Comparison of ENCODE assay signal across 10 cellular contexts in genomic region chr5:143594913-143595818, GRCh38.
DNase-seq lines count a peak whose midpoint lies in the region; ATAC-seq, FAIRE-seq and TF ChIP-seq lines count a peak whose summit lies in the region.
"Had no signal": no experiment of that assay in that cellular context is flagged by ENCODE, and none has a peak within 500 bp of the region (broad histone marks: within the 10 kb centered on the region; RNA-seq: fewer than 3 reads in every experiment).

No MANE protein-coding gene starts in this region.

- no peaks in the 10 kb centered on the region for H3K79me2 ChIP-seq in HepG2 (ENCODE audit: insufficient read depth, low read length)

- no peak for TF ChIP-seq RAD21 in HepG2 (CRISPR knock-in tag; IDR thresholded peaks at IDR 0.05)

- no peaks in the 10 kb centered on the region for H3K9me3 ChIP-seq in HUES48 (ENCODE audit: control insufficient read depth, insufficient read depth, low read length)
- H3K9me3 ChIP-seq in WERI-Rb-1 (ENCODE audit: severe bottlenecking), result no peaks in the 10 kb centered on the region
- no peaks in the 10 kb centered on the region for H3K9me3 ChIP-seq in HepG2 (ENCODE audit: low read length)
- no peaks in the 10 kb centered on the region for H3K9me3 ChIP-seq in right cardiac atrium (ENCODE audit: control insufficient read depth, low read length)
- H3K9me3 ChIP-seq: HAP-1 had no signal

- peak; percentile 97 for FAIRE-seq in HepG2 (lab: Jason Lieb, UNC)

- TSS peak; percentile 83 for BruUV-seq in HepG2 (replicated peaks; lab: Mats Ljungman, UMichigan)

- H3K4me2 ChIP-seq in HepG2 (ENCODE audit: low read depth, low read length), result peak overlapping the region; percentile 59

- CTCF ChIA-PET in HepG2 (lab: Yijun Ruan, JAX; ENCODE audit: low intra/inter-chr PET ratio, low total read pairs), result interaction anchor here (1.1 kb wide), 1 partner anchor 40 kb away, joined by 3 read pairs; no protein-coding TSS in a partner anchor

- no peaks in the 10 kb centered on the region for H3K36me3 ChIP-seq in HUES48 (ENCODE audit: control insufficient read depth, insufficient read depth, low read length)
- H3K36me3 ChIP-seq in WERI-Rb-1, result no peaks in the 10 kb centered on the region
- H3K36me3 ChIP-seq in HepG2 (replicated peaks in 1 of 2; ENCODE audit: control insufficient read depth in 1 of 2, insufficient read depth in 2 of 2, low read length in 2 of 2), result no peaks in the 10 kb centered on the region
- H3K36me3 ChIP-seq: HAP-1 had no signal

- H4K20me1 ChIP-seq in HepG2 (ENCODE audit: insufficient read depth, low read length), result no peaks in the 10 kb centered on the region

- in situ Hi-C loops in HepG2 (cut with HindIII; ENCODE audit: extremely low pct_ligation_motif_present, low pct_unique_long_range_greater_than_20kb), result loop anchor here (5.0 kb wide), 1 partner anchor 88 kb away; no protein-coding TSS in a partner anchor

- ATAC-seq in HepG2 (peak; percentile 85), HG02642 (IDR thresholded peaks at IDR 0.05; ENCODE audit: poor library complexity, unreplicated experiment) (no peak), right cardiac atrium (no peak)

- H3K4me3 ChIP-seq in HUES48 (ENCODE audit: low read depth, low read length), result no peak overlapping the region
- no peak overlapping the region for H3K4me3 ChIP-seq in WERI-Rb-1 (ENCODE audit: low read depth, low read length)
- H3K4me3 ChIP-seq in HepG2 (replicated peaks in 1 of 3; ENCODE audit: insufficient read depth in 1 of 3, low read depth in 2 of 3, low read length in 3 of 3), result peak overlapping the region in 1 of 3 experiments; percentile 19; a peak in 1 of 6 replicates
- no peak overlapping the region for H3K4me3 ChIP-seq in right cardiac atrium (ENCODE audit: low read length)
- H3K4me3 ChIP-seq: HAP-1 had no signal

- H3K4me1 ChIP-seq in HUES48 (ENCODE audit: control insufficient read depth, insufficient read depth, low read length) (no peaks in the 10 kb centered on the region; the same call in 1 of the 2 replicates), HepG2 (ENCODE audit: insufficient read depth, low read length) (peaks cover 85% of the 10 kb centered on the region), right cardiac atrium (ENCODE audit: control insufficient read depth, insufficient read depth, low read length) (no peaks in the 10 kb centered on the region)
- H3K4me1 ChIP-seq: HAP-1 had no signal

- POLR2A ChIA-PET in HepG2 (lab: Yijun Ruan, JAX), result interaction anchor here (0.8 to 2.3 kb wide), 7 partner anchors 18 to 87 kb away, joined by 3 to 15 read pairs (median 7); no protein-coding TSS in a partner anchor

- no peak overlapping the region for H2AFZ ChIP-seq in HepG2 (ENCODE audit: low read length)

- TF ChIP-seq EP300 in HepG2 (IDR thresholded peaks at IDR 0.05; ENCODE audit: low read depth in 2 of 2, low read length in 2 of 2) (peak; percentile 69 to 82; a peak in 3 of 4 replicates), HepG2 (CRISPR knock-in tag; IDR thresholded peaks at IDR 0.05; ENCODE audit: borderline replicate concordance) (peak; percentile 58; the same call in 1 of the 2 replicates)

- H3K27me3 ChIP-seq in HUES48 (ENCODE audit: control insufficient read depth, insufficient read depth, low read length) (no peaks in the 10 kb centered on the region), WERI-Rb-1 (ENCODE audit: insufficient read depth, low read depth, severe bottlenecking) (no peaks in the 10 kb centered on the region), HepG2 (ENCODE audit: control insufficient read depth in 1 of 2, insufficient read depth in 2 of 2, low read length in 2 of 2) (no peaks in the 10 kb centered on the region), right cardiac atrium (ENCODE audit: control insufficient read depth, insufficient read depth) (no peaks in the 10 kb centered on the region)

- TF ChIP-seq POLR2A in HepG2 (IDR thresholded peaks at IDR 0.05; ENCODE audit: insufficient read depth in 1 of 2, low read depth in 2 of 2, low read length in 2 of 2), result no peak

- no peak for TF ChIP-seq CTCF in WERI-Rb-1 (IDR thresholded peaks at IDR 0.05; ENCODE audit: low read depth, low read length)
- TF ChIP-seq CTCF in HepG2 (CRISPR knock-in tag; IDR thresholded peaks at IDR 0.05), result 0 out of 2 replicates have a peak, but pooled peaks have one; percentile 8

- DNase-seq in EH (ENCODE audit: low read depth), result peak; percentile 36
- peak; percentile 77 for DNase-seq in WERI-Rb-1
- DNase-seq in HepG2 (ENCODE audit: low spot score), result peak; percentile 98
- no peak for DNase-seq in NCI-H187 (lab: John Stamatoyannopoulos, UW)
- DNase-seq in COR-L47 (lab: John Stamatoyannopoulos, UW), result no peak
- DNase-seq in right cardiac atrium, result no peak
- DNase-seq: activated T-cell treated with anti-CD3 and anti-CD28 coated beads, Interleukin-2, amount 50 U/mL, for 48 hours had no signal

- H3K27ac ChIP-seq in HUES48 (ENCODE audit: low read depth, low read length), result peak overlapping the region; percentile 82
- H3K27ac ChIP-seq in WERI-Rb-1, result peak overlapping the region; percentile 84
- peak overlapping the region; percentile 89 for H3K27ac ChIP-seq in HepG2 (ENCODE audit: extremely low read length, insufficient read depth, low read length)
- no peak overlapping the region for H3K27ac ChIP-seq in right cardiac atrium (ENCODE audit: low read length)

- WGBS in HepG2 (ENCODE audit: low lambda C conversion rate), result 4% methylated on average over 6 of the region's 6 CpGs
- 83% methylated on average over 6 of the region's 6 CpGs for WGBS in right cardiac atrium

- intact Hi-C loops in HepG2 (cut with micrococcal nuclease; ENCODE audit: unreplicated experiment) (loop anchor here (1.0 to 10.0 kb wide), 5 partner anchors 24 to 230 kb away; no protein-coding TSS in a partner anchor), right cardiac atrium (cut with DNase I) (no loop called here)

- H3K9ac ChIP-seq in HUES48 (ENCODE audit: low read depth, low read length) (no peak overlapping the region), HepG2 (ENCODE audit: insufficient read depth, low read depth, low read length) (peak overlapping the region; percentile 74)

TF ChIP-seq in HepG2, 621 proteins besides CTCF, POLR2A, EP300 and RAD21 (continues in another document):
- no peak for TF ChIP-seq ZSCAN12 (CRISPR knock-in tag; IDR thresholded peaks at IDR 0.05)
- no peak for TF ChIP-seq ZFP37 (CRISPR knock-in tag; IDR thresholded peaks at IDR 0.05; ENCODE audit: borderline replicate concordance)
- no peak for TF ChIP-seq HNRNPL (IDR thresholded peaks at IDR 0.05; ENCODE audit: low read depth, low read length)
- no peak for TF ChIP-seq ZNF343 (CRISPR knock-in tag; IDR thresholded peaks at IDR 0.05)
- no peak for TF ChIP-seq E2F1 (CRISPR knock-in tag; IDR thresholded peaks at IDR 0.05)
- TF ChIP-seq RXRB (CRISPR knock-in tag; IDR thresholded peaks at IDR 0.05; ENCODE audit: borderline replicate concordance), result peak; percentile 63; the same call in 1 of the 2 replicates
- TF ChIP-seq HNRNPH1 (optimal IDR thresholded peaks at IDR 0.05; ENCODE audit: low read depth, low read length), result no peak
- no peak for TF ChIP-seq CSRNP1 (CRISPR knock-in tag; IDR thresholded peaks at IDR 0.05)
- no peak for TF ChIP-seq NPAS2 (CRISPR knock-in tag; IDR thresholded peaks at IDR 0.05; ENCODE audit: borderline replicate concordance)
- peak; percentile 87 for TF ChIP-seq FOXP4 (CRISPR knock-in tag; IDR thresholded peaks at IDR 0.05)
- TF ChIP-seq RFX1 (IDR thresholded peaks at IDR 0.05), result no peak
- no peak for TF ChIP-seq ZNF724P (CRISPR knock-in tag; IDR thresholded peaks at IDR 0.05; ENCODE audit: borderline replicate concordance)
- TF ChIP-seq ZNF841 (CRISPR knock-in tag; IDR thresholded peaks at IDR 0.05; ENCODE audit: borderline replicate concordance), result no peak
- no peak for TF ChIP-seq AHR (CRISPR knock-in tag; IDR thresholded peaks at IDR 0.05)
- TF ChIP-seq FOSL1 (CRISPR knock-in tag; IDR thresholded peaks at IDR 0.05; ENCODE audit: borderline replicate concordance), result peak; percentile 38; the same call in 1 of the 2 replicates
- TF ChIP-seq ZNF44 (CRISPR knock-in tag; IDR thresholded peaks at IDR 0.05), result 0 out of 2 replicates have a peak, but pooled peaks have one; percentile 51

Comparison
In these comparisons a context has a peak if more than half of its experiments do, and no peak if none do; other contexts are left out.
1. DNase-seq: peak in EH (single experiment), WERI-Rb-1 (single experiment) and HepG2 (single experiment); none in NCI-H187 (0 of 2), COR-L47 (single experiment) and right cardiac atrium (0 of 3).